ENCODE assay signal across 23 cellular contexts in the genomic region with DNA sequence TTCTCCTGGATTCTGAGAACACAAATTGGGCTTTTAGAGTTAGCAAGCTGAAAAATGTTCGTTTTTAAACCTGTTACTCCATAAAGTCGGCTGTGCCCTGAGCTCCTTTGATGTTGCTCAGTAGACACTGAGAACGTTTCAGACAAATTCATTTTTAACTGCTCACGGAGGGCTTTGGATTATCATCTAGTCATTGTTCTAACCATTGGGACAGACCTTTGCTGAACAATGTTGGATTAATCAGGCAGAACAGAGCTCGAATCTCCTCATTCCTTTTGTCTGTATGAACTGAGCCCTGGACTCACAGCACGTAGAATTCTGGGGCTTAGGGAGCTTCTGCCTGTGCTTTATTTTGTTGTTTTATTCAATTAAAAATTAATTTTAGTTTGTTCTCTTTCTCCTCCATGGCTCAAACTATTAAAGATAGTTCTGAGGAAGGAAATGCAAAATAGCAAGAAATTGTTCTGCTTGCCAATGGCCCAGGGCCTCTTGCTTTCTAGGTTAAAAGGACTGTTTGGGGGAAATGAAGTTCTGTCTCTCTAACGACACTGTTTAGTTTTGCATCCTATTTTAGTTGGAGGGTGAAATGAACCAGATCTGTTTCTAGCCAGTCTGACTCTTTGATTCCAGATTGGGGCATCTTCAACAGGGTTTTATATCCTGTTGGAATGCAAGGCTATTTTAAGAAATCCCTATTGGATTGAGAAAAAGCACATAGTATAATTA.
"Had no signal": no experiment of that assay in that cellular context is flagged by ENCODE, and none has a peak within 500 bp of the region (broad histone marks: within the 10 kb centered on the region; RNA-seq: fewer than 3 reads in every experiment).

No MANE protein-coding gene starts in this region.

- DNase-seq: activated CD4-positive, alpha-beta memory T cell treated with anti-CD3 and anti-CD28 coated beads, Interleukin-2, amount 10 ng/mL, durations not matched to agents 7 days and 5 days; activated CD4-positive, alpha-beta T cell treated with anti-CD3 and anti-CD28 coated beads for 48 hours; activated CD4-positive, CD25-positive, alpha-beta regulatory T cell; activated effector memory CD4-positive, alpha-beta T cell treated with anti-CD3 and anti-CD28 coated beads, Interleukin-2, amount 50 U/mL, for 16 hours; activated naive CD4-positive, alpha-beta T cell treated with anti-CD3 and anti-CD28 coated beads, Interleukin-2, amount 10 ng/mL, durations not matched to agents 7 days and 5 days; amygdala; colonic mucosa; dorsolateral prefrontal cortex; effector memory CD8-positive, alpha-beta T cell; foreskin melanocyte; hippocampal formation; left lung; natural killer cell; pancreas; psoas muscle; stimulated activated CD4-positive, alpha-beta T cell treated with anti-CD3 and anti-CD28 coated beads, Interleukin-2, amount 100 ng/mL, for 24 hours; T1000; transverse colon had no signal

- H3K27me3 ChIP-seq: colonic mucosa, left lung, pancreas, right atrium auricular region, transverse colon had no signal

- H3K9me3 Mint-ChIP-seq: activated CD4-positive, alpha-beta memory T cell treated with anti-CD3 and anti-CD28 coated beads, Interleukin-2, amount 10 ng/mL, durations not matched to agents 7 days and 5 days; activated naive CD4-positive, alpha-beta T cell treated with anti-CD3 and anti-CD28 coated beads, Interleukin-2, amount 10 ng/mL, durations not matched to agents 7 days and 5 days; natural killer cell; stimulated activated effector memory CD8-positive, alpha-beta T cell treated with anti-CD3 and anti-CD28 coated beads, Interleukin-12 subunit alpha, Interleukin-12 subunit beta, amount 100 ng/mL, for 72 hours had no signal

- H3K9me3 ChIP-seq: colonic mucosa, left lung, pancreas, psoas muscle, right atrium auricular region, transverse colon had no signal

- H3K4me3 Mint-ChIP-seq: activated CD4-positive, alpha-beta memory T cell treated with anti-CD3 and anti-CD28 coated beads, Interleukin-2, amount 10 ng/mL, durations not matched to agents 7 days and 5 days; activated naive CD4-positive, alpha-beta T cell treated with anti-CD3 and anti-CD28 coated beads, Interleukin-2, amount 10 ng/mL, durations not matched to agents 7 days and 5 days; effector memory CD8-positive, alpha-beta T cell; mesothelial cell of epicardium; natural killer cell; stimulated activated effector memory CD8-positive, alpha-beta T cell treated with anti-CD3 and anti-CD28 coated beads, Interleukin-12 subunit alpha, Interleukin-12 subunit beta, amount 100 ng/mL, for 72 hours had no signal

- H3K27ac Mint-ChIP-seq: activated CD4-positive, alpha-beta memory T cell treated with anti-CD3 and anti-CD28 coated beads, Interleukin-2, amount 10 ng/mL, durations not matched to agents 7 days and 5 days; activated naive CD4-positive, alpha-beta T cell treated with anti-CD3 and anti-CD28 coated beads, Interleukin-2, amount 10 ng/mL, durations not matched to agents 7 days and 5 days; mesothelial cell of epicardium; natural killer cell had no signal

- H3K4me3 ChIP-seq: colonic mucosa, dorsolateral prefrontal cortex, left lung, lung, pancreas, psoas muscle, right atrium auricular region, transverse colon had no signal

- H3K4me1 ChIP-seq: colonic mucosa, pancreas, right atrium auricular region had no signal

- H3K36me3 Mint-ChIP-seq: mesothelial cell of epicardium; natural killer cell; stimulated activated effector memory CD8-positive, alpha-beta T cell treated with anti-CD3 and anti-CD28 coated beads, Interleukin-12 subunit alpha, Interleukin-12 subunit beta, amount 100 ng/mL, for 72 hours had no signal

- ATAC-seq: effector memory CD8-positive, alpha-beta T cell; esophagus mucosa; left lung; natural killer cell; pancreas; psoas muscle; stimulated activated effector memory CD8-positive, alpha-beta T cell treated with anti-CD3 and anti-CD28 coated beads, Interleukin-12 subunit alpha, Interleukin-12 subunit beta, amount 100 ng/mL, for 72 hours had no signal

- H3K36me3 ChIP-seq: colonic mucosa, left lung, pancreas, right atrium auricular region, transverse colon had no signal

- H3K27ac ChIP-seq: colonic mucosa, dorsolateral prefrontal cortex, left lung, pancreas, psoas muscle, right atrium auricular region, transverse colon had no signal

- H3K27me3 Mint-ChIP-seq: effector memory CD8-positive, alpha-beta T cell had no signal
